Comparison of ENCODE assay signal across 6 cellular contexts in the genomic region with DNA sequence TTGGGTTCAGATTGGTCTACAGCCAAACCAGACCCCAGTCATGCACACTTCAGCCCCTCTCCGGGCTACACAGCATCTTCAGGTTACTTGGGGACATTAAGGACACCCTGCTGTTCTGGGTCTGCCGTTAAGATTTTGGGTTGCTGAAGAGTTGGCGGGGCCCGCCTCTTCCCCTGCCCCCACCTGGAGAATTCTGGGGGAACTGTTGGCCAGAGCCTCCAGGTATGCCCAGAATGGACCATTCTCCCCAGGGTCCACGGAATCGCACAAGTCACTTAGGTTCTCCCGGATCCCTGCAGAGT. TPM values are rescaled to one million over a fixed set of nuclear protein-coding genes. Genes with fewer than 3 reads are reported as not detected.
DNase-seq lines count a peak whose midpoint lies in the region; FAIRE-seq and TF ChIP-seq lines count a peak whose summit lies in the region.

No MANE protein-coding gene starts in this region.

- peaks cover 9% of the 10 kb centered on the region for H3K4me1 Mint-ChIP-seq in activated T-cell treated with anti-CD3 and anti-CD28 coated beads, Interleukin-2, amount 50 U/mL, for 24 hours (ENCODE audit: low read depth)

- H3K27me3 Mint-ChIP-seq in activated T-cell treated with anti-CD3 and anti-CD28 coated beads, Interleukin-2, amount 50 U/mL, for 24 hours, result peaks cover 29% of the 10 kb centered on the region

- peak overlapping the region; percentile 41 for H3K4me3 ChIP-seq in epithelial cell of proximal tubule (ENCODE audit: low read depth, low read length)
- peak overlapping the region; percentile 22 to 31 for H3K4me3 ChIP-seq in stomach smooth muscle (ENCODE audit: low read length in 2 of 2)

- H3K27ac ChIP-seq in stomach smooth muscle (ENCODE audit: low read length), result no peak overlapping the region

- peak; percentile 36 for DNase-seq in activated T-cell treated with anti-CD3 and anti-CD28 coated beads, Interleukin-2, amount 50 U/mL, for 24 hours
- DNase-seq in activated T-cell treated with anti-CD3 and anti-CD28 coated beads, Interleukin-2, amount 50 U/mL, for 1 hour, result no peak
- DNase-seq in epithelial cell of proximal tubule (ENCODE audit: low read depth) (no peak), H54 (ENCODE audit: insufficient read length, low spot score) (no peak), NCI-H446 treated with DMSO at 0.1 percent for 48 hours (lab: John Stamatoyannopoulos, UW) (no peak)

- peak overlapping the region; percentile 58 for H3K4me3 Mint-ChIP-seq in activated T-cell treated with anti-CD3 and anti-CD28 coated beads, Interleukin-2, amount 50 U/mL, for 24 hours

- FAIRE-seq in H54 (lab: Jason Lieb, UNC), result no peak

- peaks cover 12 to 26% of the 10 kb centered on the region in 2 donors for H3K27me3 ChIP-seq in stomach smooth muscle (ENCODE audit: control insufficient read depth in 1 of 2, insufficient read depth in 2 of 2, low read length in 2 of 2)

- peaks cover 16% of the 10 kb centered on the region for H3K36me3 Mint-ChIP-seq in activated T-cell treated with anti-CD3 and anti-CD28 coated beads, Interleukin-2, amount 50 U/mL, for 24 hours (ENCODE audit: low read depth)

- TF ChIP-seq CTCF in epithelial cell of proximal tubule (conservative IDR thresholded peaks at IDR 0.05; ENCODE audit: low read depth, low read length), result no peak

- peaks cover 18% of the 10 kb centered on the region for H3K4me1 ChIP-seq in stomach smooth muscle (ENCODE audit: control insufficient read depth, insufficient read depth, low read length)

- H3K9me3 ChIP-seq in stomach smooth muscle (ENCODE audit: control insufficient read depth in 2 of 2, low read length in 2 of 2), result no peaks in the 10 kb centered on the region

- no peak overlapping the region for H3K27ac Mint-ChIP-seq in activated T-cell treated with anti-CD3 and anti-CD28 coated beads, Interleukin-2, amount 50 U/mL, for 24 hours

- no peak for TF ChIP-seq POLR2A in H54 (IDR thresholded peaks at IDR 0.05; ENCODE audit: low read depth, low read length)

- peaks cover 9 to 21% of the 10 kb centered on the region in 2 donors for H3K36me3 ChIP-seq in stomach smooth muscle (ENCODE audit: control insufficient read depth in 2 of 2, insufficient read depth in 2 of 2, low read length in 2 of 2)

- no peak overlapping the region for H3K9ac ChIP-seq in stomach smooth muscle (ENCODE audit: low read length in 2 of 2)

- no peaks in the 10 kb centered on the region for H3K9me3 Mint-ChIP-seq in activated T-cell treated with anti-CD3 and anti-CD28 coated beads, Interleukin-2, amount 50 U/mL, for 24 hours

RNA-seq across cellular contexts. Expression of gene PTK7, which starts 0.4 kb away (rescaled TPM):
- 84.6 and 91.2 TPM in 2 replicates for total RNA-seq in epithelial cell of proximal tubule

RNA-seq across cellular contexts. Expression of gene KLC4, which starts 16.3 kb away (rescaled TPM):
- 8.8 and 10.3 TPM in 2 replicates for total RNA-seq in epithelial cell of proximal tubule

RNA-seq across cellular contexts. Expression of gene MRPL2, which starts 16.5 kb away (rescaled TPM):
- total RNA-seq in epithelial cell of proximal tubule, result 16.9 and 45.4 TPM in 2 replicates

RNA-seq across cellular contexts. Expression of gene CUL7, which starts 22.1 kb away (rescaled TPM):
- total RNA-seq in epithelial cell of proximal tubule, result 12.0 and 20.5 TPM in 2 replicates

RNA-seq across cellular contexts. Expression of gene RRP36, which starts 54.3 kb away (rescaled TPM):
- 71.2 and 163 TPM in 2 replicates for total RNA-seq in epithelial cell of proximal tubule
